8 cellular contexts compared by ENCODE assay signal in the genomic region with DNA sequence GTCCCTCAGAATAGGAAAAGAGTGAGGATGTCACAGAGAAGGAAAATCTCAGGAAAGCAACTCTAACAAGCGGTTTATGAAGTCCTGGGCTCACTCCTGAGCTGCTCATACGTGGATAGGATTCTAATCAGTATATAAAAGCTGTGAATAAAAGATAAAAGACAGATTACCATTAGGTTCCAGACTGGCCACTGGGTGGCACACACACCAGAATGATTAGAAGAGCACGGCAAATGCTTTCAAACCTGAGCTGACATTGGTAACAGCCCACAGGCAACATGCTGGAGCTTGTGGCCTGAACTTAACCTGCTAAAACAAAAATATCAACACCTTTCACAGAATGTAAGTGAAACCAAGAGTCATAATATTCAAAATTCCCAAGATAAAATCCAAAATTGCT.
DNase-seq lines count a peak whose midpoint lies in the region; ATAC-seq and TF ChIP-seq lines count a peak whose summit lies in the region.

No MANE protein-coding gene starts in this region.

- no peaks in the 10 kb centered on the region for H3K4me1 ChIP-seq in esophagus muscularis mucosa

- H3K36me3 ChIP-seq in esophagus muscularis mucosa, result no peaks in the 10 kb centered on the region

- TF ChIP-seq CTCF in esophagus muscularis mucosa (IDR thresholded peaks at IDR 0.05), result peak in 1 of 3 experiments; percentile 5

- DNase-seq in NCI-H510A treated with DMSO at 0.1 percent for 48 hours (lab: John Stamatoyannopoulos, UW) (peak; percentile 47), NCI-H510A (lab: John Stamatoyannopoulos, UW) (no peak), NCI-H82 treated with DMSO at 0.1 percent for 48 hours (lab: John Stamatoyannopoulos, UW; ENCODE audit: unreplicated experiment) (peak; percentile 4), esophagus muscularis mucosa (ENCODE audit: extremely low spot score) (peak; percentile 47), epidermal melanocyte (ENCODE audit: insufficient read length, low spot score) (no peak)
- peak; percentile 24 to 35 for DNase-seq in stimulated activated CD4-positive, alpha-beta T cell treated with anti-CD3 and anti-CD28 coated beads, Interleukin-2, amount 100 ng/mL, for 24 hours

- no peak overlapping the region for H3K4me3 ChIP-seq in esophagus muscularis mucosa

- peaks cover 0 to 10% (median 0%) of the 10 kb centered on the region in 4 donors for H3K9me3 ChIP-seq in esophagus muscularis mucosa

- TF ChIP-seq POLR2A in esophagus muscularis mucosa (IDR thresholded peaks at IDR 0.05; ENCODE audit: low read depth), result no peak

- TF ChIP-seq EP300 in esophagus muscularis mucosa (IDR thresholded peaks at IDR 0.05), result no peak

- intact Hi-C loops in esophagus muscularis mucosa (cut with DNase I), result no loop called here

- ATAC-seq in HG02642 (IDR thresholded peaks at IDR 0.05; ENCODE audit: poor library complexity, unreplicated experiment) (peak; percentile 60), GM21717 (IDR thresholded peaks at IDR 0.05; ENCODE audit: unreplicated experiment) (no peak)

- H3K27ac ChIP-seq in esophagus muscularis mucosa (replicated peaks in 1 of 4), result no peak overlapping the region

- 49% methylated on average over 3 of the region's 3 CpGs for WGBS in esophagus muscularis mucosa

- H3K27me3 ChIP-seq in esophagus muscularis mucosa, result no peaks in the 10 kb centered on the region

Comparison
In these comparisons a context has a peak if more than half of its experiments do, and no peak if none do; other contexts are left out.
1. DNase-seq: peak in NCI-H510A treated with DMSO at 0.1 percent for 48 hours (single experiment), NCI-H82 treated with DMSO at 0.1 percent for 48 hours (single experiment), esophagus muscularis mucosa (single experiment) and stimulated activated CD4-positive, alpha-beta T cell treated with anti-CD3 and anti-CD28 coated beads, Interleukin-2, amount 100 ng/mL, for 24 hours (2 of 2); none in NCI-H510A (single experiment) and epidermal melanocyte (single experiment).